ENCODE assay signal across 11 cellular contexts in the genomic region with DNA sequence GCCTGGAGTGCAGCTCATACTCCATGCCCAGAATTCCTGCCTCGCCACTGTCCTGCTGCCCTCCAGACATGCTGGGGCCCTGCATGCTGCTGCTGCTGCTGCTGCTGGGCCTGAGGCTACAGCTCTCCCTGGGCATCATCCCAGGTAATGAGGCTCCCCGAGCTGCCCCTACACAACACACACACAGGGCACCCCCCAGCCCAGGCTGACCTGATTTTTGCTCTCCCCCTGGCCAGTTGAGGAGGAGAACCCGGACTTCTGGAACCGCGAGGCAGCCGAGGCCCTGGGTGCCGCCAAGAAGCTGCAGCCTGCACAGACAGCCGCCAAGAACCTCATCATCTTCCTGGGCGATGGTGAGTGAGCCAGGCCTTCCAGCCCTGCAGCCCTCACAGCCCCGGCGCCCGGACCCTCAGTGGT. TPM values are rescaled to one million over a fixed set of nuclear protein-coding genes. Genes with fewer than 3 reads are reported as not detected.
A peak's percentile ranks its signal among the peaks of the same experiment; 100 is the strongest.
DNase-seq lines count a peak whose midpoint lies in the region; ATAC-seq, FAIRE-seq and TF ChIP-seq lines count a peak whose summit lies in the region.
"Not testable (repeated sequence)": the region's sequence is repeated elsewhere in the genome, so short reads cannot be mapped to it uniquely, and the experiment has no call there.
"Had no signal": no experiment of that assay in that cellular context is flagged by ENCODE, and none has a peak within 500 bp of the region (broad histone marks: within the 10 kb centered on the region; RNA-seq: fewer than 3 reads in every experiment).

A gene (plus strand): TSS at position 17 of the 417 bp plus-strand sequence. CDS start 52 bp downstream, at position 69.

- TF ChIP-seq CTCF in H9 (conservative IDR thresholded peaks at IDR 0.05); PC-3 (conservative IDR thresholded peaks at IDR 0.05; ENCODE audit: low read depth, low read length); HepG2 (CRISPR knock-in tag; IDR thresholded peaks at IDR 0.05); upper lobe of right lung (IDR thresholded peaks at IDR 0.05): not testable (repeated sequence)

- H2BK20ac ChIP-seq in H9 (ENCODE audit: low read depth, low read length, poor library complexity, severe bottlenecking) = not testable (repeated sequence)

- not testable (repeated sequence) for TF ChIP-seq RAD21 in HepG2 (CRISPR knock-in tag; IDR thresholded peaks at IDR 0.05)

- not testable (repeated sequence) for TF ChIP-seq POLR2A in HepG2 (IDR thresholded peaks at IDR 0.05; ENCODE audit: insufficient read depth in 1 of 2, low read depth in 2 of 2, low read length in 2 of 2)

- H3F3A ChIP-seq in PC-3 (ENCODE audit: low read length, unreplicated experiment) = not testable (repeated sequence)

- H3K4ac ChIP-seq in H9 (ENCODE audit: low read depth, low read length) = not testable (repeated sequence)

- ATAC-seq in PC-3 (peak; percentile 53), HepG2 (peak; percentile 25; the same call in 2 of the 3 replicates)
- ATAC-seq in upper lobe of right lung = not testable (repeated sequence)

- not testable (repeated sequence) for H3K18ac ChIP-seq in H9 (ENCODE audit: insufficient read length, low read depth, low read length)

- H4K8ac ChIP-seq in H9 (replicated peaks; ENCODE audit: insufficient read length, low read depth, low read length) = not testable (repeated sequence)

- 0 out of 2 replicates have a peak within 1 kb of the TSS, but pooled peaks have one; percentile 48 for H3K14ac ChIP-seq in H9 (ENCODE audit: insufficient read depth, low read length)

- in situ Hi-C loops in HepG2 (cut with HindIII; ENCODE audit: extremely low pct_ligation_motif_present, low pct_unique_long_range_greater_than_20kb) = not testable (repeated sequence)

- not testable (repeated sequence) for H3K23ac ChIP-seq in H9 (ENCODE audit: insufficient read length, low read depth, low read length)

- H3K9me2 ChIP-seq in PC-3 (replicated peaks; ENCODE audit: low read length) = not testable (repeated sequence)

- peaks cover 23% of the 10 kb centered on the region for H3K27me3 Mint-ChIP-seq in H9 (ENCODE audit: low read depth)

- not testable (repeated sequence) for H3K79me2 ChIP-seq in H9 (ENCODE audit: insufficient read depth, low read length); PC-3 (ENCODE audit: low read length); HepG2 (ENCODE audit: insufficient read depth, low read length)

- not testable (repeated sequence) for H3K4me3 Mint-ChIP-seq in H9

- not testable (repeated sequence) for H4K5ac ChIP-seq in H9 (ENCODE audit: insufficient read length, low read depth, low read length)

- H3K79me1 ChIP-seq in H9 (ENCODE audit: insufficient read depth, low read depth, low read length, poor library complexity, severe bottlenecking) = not testable (repeated sequence)

- not testable (repeated sequence) for H2AK5ac ChIP-seq in H9 (ENCODE audit: insufficient read length, low read length)

- peak within 1 kb of the TSS; percentile 33 for H2BK12ac ChIP-seq in H9 (ENCODE audit: insufficient read length, low read depth, low read length)

- not testable (repeated sequence) for H3K36me3 ChIP-seq in PC-3 (ENCODE audit: low read depth, low read length); HepG2 (replicated peaks in 1 of 2; ENCODE audit: control insufficient read depth in 1 of 2, insufficient read depth in 2 of 2, low read length in 2 of 2); upper lobe of right lung

- H3K36me3 Mint-ChIP-seq in H9 (ENCODE audit: insufficient read depth in 1 of 3, low read depth in 3 of 3) = not testable (repeated sequence)

- H4K20me1 ChIP-seq in H9 (ENCODE audit: control insufficient read depth, insufficient read depth, insufficient read length); PC-3 (ENCODE audit: low read length); HepG2 (ENCODE audit: insufficient read depth, low read length): not testable (repeated sequence)

- H3K4me3 ChIP-seq in PC-3 (ENCODE audit: low read length); HepG2 (replicated peaks in 1 of 3; ENCODE audit: insufficient read depth in 1 of 3, low read depth in 2 of 3, low read length in 3 of 3); upper lobe of right lung: not testable (repeated sequence)

- not testable (repeated sequence) for H3K27ac Mint-ChIP-seq in H9

- H3K4me1 ChIP-seq in H9 (ENCODE audit: insufficient read depth, low read length); HepG2 (ENCODE audit: insufficient read depth, low read length); upper lobe of right lung: not testable (repeated sequence)
- peaks cover 15% of the 10 kb centered on the region; the same call in 1 of the 2 replicates for H3K4me1 ChIP-seq in PC-3 (ENCODE audit: insufficient read depth, low read length)

- not testable (repeated sequence) for H2BK120ac ChIP-seq in H9 (ENCODE audit: low read depth, low read length, poor library complexity, severe bottlenecking)

- H3K9ac ChIP-seq in H9 (ENCODE audit: extremely low read depth, insufficient read length, low read length); HepG2 (ENCODE audit: insufficient read depth, low read depth, low read length): not testable (repeated sequence)
- H3K9ac ChIP-seq in PC-3 (ENCODE audit: low read length) = peak within 1 kb of the TSS; percentile 8; the same call in 1 of the 2 replicates

- H2AFZ ChIP-seq in H9 (ENCODE audit: low read length); HepG2 (ENCODE audit: low read length): not testable (repeated sequence)
- peak within 1 kb of the TSS; percentile 37; the same call in 1 of the 2 replicates for H2AFZ ChIP-seq in PC-3 (ENCODE audit: low read length)

- H4K91ac ChIP-seq in H9 (ENCODE audit: insufficient read length, low read depth, low read length) = not testable (repeated sequence)

- H3K9me3 Mint-ChIP-seq in H9 = not testable (repeated sequence)

- TSS peak; percentile 84 for BruUV-seq in PC-3 (replicated peaks; lab: Mats Ljungman, UMichigan)
- BruUV-seq in HepG2 (replicated peaks; lab: Mats Ljungman, UMichigan) = not testable (repeated sequence)

- POLR2A ChIA-PET in PC-3 (lab: Charles Lee; ENCODE audit: unreplicated experiment); HepG2 (lab: Yijun Ruan, JAX): not testable (repeated sequence)

- not testable (repeated sequence) for H3K4me2 ChIP-seq in H9 (ENCODE audit: insufficient read depth, insufficient read length, low read length); HepG2 (ENCODE audit: low read depth, low read length)
- peak within 1 kb of the TSS; percentile 35 for H3K4me2 ChIP-seq in PC-3 (ENCODE audit: low read length)

- H2BK15ac ChIP-seq in H9 (ENCODE audit: low read depth, low read length) = not testable (repeated sequence)

- not testable (repeated sequence) for TF ChIP-seq EP300 in HepG2 (IDR thresholded peaks at IDR 0.05; ENCODE audit: low read depth in 2 of 2, low read length in 2 of 2); HepG2 (CRISPR knock-in tag; IDR thresholded peaks at IDR 0.05; ENCODE audit: borderline replicate concordance)

- peak; percentile 7 for DNase-seq in AG20443 (ENCODE audit: low spot score)
- DNase-seq in H9; PC-3; HepG2 (ENCODE audit: low spot score): not testable (repeated sequence)
- peak; percentile 26 for DNase-seq in SW480 (ENCODE audit: low spot score)
- peak; percentile 44 for DNase-seq in posterior vena cava (ENCODE audit: low spot score)
- DNase-seq in upper lobe of right lung = peak; percentile 55

- CTCF ChIA-PET in PC-3 (lab: Charles Lee) = interaction anchor here (1.1 kb wide), 1 partner anchor 13 kb away, joined by 4 read pairs; no protein-coding TSS in a partner anchor
- CTCF ChIA-PET in HepG2 (lab: Yijun Ruan, JAX; ENCODE audit: low intra/inter-chr PET ratio, low total read pairs) = not testable (repeated sequence)

- H2BK5ac ChIP-seq in H9 (ENCODE audit: insufficient read length, low read length) = not testable (repeated sequence)

- H3K56ac ChIP-seq in H9 (ENCODE audit: insufficient read length, low read depth, low read length) = not testable (repeated sequence)

- intact Hi-C loops in PC-3 (cut with micrococcal nuclease); HepG2 (cut with micrococcal nuclease; ENCODE audit: unreplicated experiment); posterior vena cava (cut with DNase I); upper lobe of right lung (cut with DNase I): not testable (repeated sequence)

- FAIRE-seq in HepG2 (lab: Jason Lieb, UNC) = not testable (repeated sequence)

- not testable (repeated sequence) for H3K9me3 ChIP-seq in H9 (ENCODE audit: control insufficient read depth, low read depth, low read length); PC-3 (ENCODE audit: low read length); HepG2 (ENCODE audit: low read length); upper lobe of right lung

- not testable (repeated sequence) for H3K23me2 ChIP-seq in H9 (ENCODE audit: insufficient read length, low read depth, low read length, poor library complexity, severe bottlenecking)

- H3K4me1 Mint-ChIP-seq in H9 = peaks cover 25 to 38% of the 10 kb centered on the region in 2 experiments

- H3K27me3 ChIP-seq in H9 (ENCODE audit: insufficient read depth, low read length); PC-3 (ENCODE audit: low read length): not testable (repeated sequence)
- H3K27me3 ChIP-seq in HepG2 (ENCODE audit: control insufficient read depth in 1 of 2, insufficient read depth in 2 of 2, low read length in 2 of 2) = peaks cover 14 to 75% of the 10 kb centered on the region in 2 experiments
- H3K27me3 ChIP-seq in upper lobe of right lung = peaks cover 18% of the 10 kb centered on the region

- WGBS in H9 (ENCODE audit: extremely low coverage, insufficient read length, low lambda C conversion rate) = no CpG with 5 or more reads among the region's 12 CpGs
- 26% methylated on average over 8 of the region's 12 CpGs for WGBS in HepG2 (ENCODE audit: low lambda C conversion rate)

- not testable (repeated sequence) for H3K27ac ChIP-seq in H9 (ENCODE audit: insufficient read length, low read depth, low read length); HepG2 (ENCODE audit: extremely low read length, insufficient read depth, low read length); upper lobe of right lung
- peak within 1 kb of the TSS; percentile 14; the same call in 1 of the 2 replicates for H3K27ac ChIP-seq in PC-3 (ENCODE audit: low read length)

- H3T11ph ChIP-seq in H9 (ENCODE audit: low read length) = not testable (repeated sequence)

RNA-seq across cellular contexts. Expression of the gene that starts here (rescaled TPM):
- total RNA-seq in H9 (2021) = 0.15 and 0.20 TPM in 2 replicates
- 8.6 and 14.4 TPM in 2 replicates for total RNA-seq in PC-3 (2014; rRNA removed)
- not detected in 2 replicates for total RNA-seq in HepG2 (2016; rRNA removed; fragmentation: Illumina TruSeq; extraction: Trizol)
- total RNA-seq in HepG2 (2016; cell fraction: cytosol; rRNA removed; fragmentation: Illumina TruSeq; extraction: Trizol; ENCODE audit: low read depth) = not detected in 2 replicates
- not detected in 2 replicates for total RNA-seq in HepG2 (2016; cell fraction: insoluble cytoplasmic fraction; rRNA removed; fragmentation: Illumina TruSeq; extraction: Trizol)
- total RNA-seq in HepG2 (2016; cell fraction: membrane; rRNA removed; fragmentation: Illumina TruSeq; extraction: Trizol) = not detected in 2 replicates
- not detected in 2 replicates for total RNA-seq in HepG2 (2016; cell fraction: nucleus; rRNA removed; fragmentation: Illumina TruSeq; extraction: Trizol)
- polyA plus RNA-seq in HepG2 (2011; rRNA removed) = not detected in 2 replicates
- polyA plus RNA-seq in HepG2 (2011; cell fraction: cytosol; rRNA removed) = not detected in 2 replicates
- not detected in 2 replicates for polyA plus RNA-seq in HepG2 (2011; cell fraction: nucleus; rRNA removed)
- not detected in 2 replicates for polyA plus RNA-seq in HepG2 (2012)
- not detected in 2 replicates for polyA plus RNA-seq in HepG2 (2016; cell fraction: cytosol; fragmentation: Illumina TruSeq; extraction: Trizol; ENCODE audit: low read depth)
- not detected in 2 replicates for polyA plus RNA-seq in HepG2 (2016; cell fraction: insoluble cytoplasmic fraction; fragmentation: Illumina TruSeq; extraction: Trizol; ENCODE audit: low read depth)
- polyA plus RNA-seq in HepG2 (2016; cell fraction: membrane; fragmentation: Illumina TruSeq; extraction: Trizol; ENCODE audit: low read depth) = not detected in 2 replicates
- polyA plus RNA-seq in HepG2 (2016; cell fraction: nucleus; fragmentation: Illumina TruSeq; extraction: Trizol; ENCODE audit: insufficient read depth, low read depth) = not detected in 2 replicates
- polyA minus RNA-seq in HepG2 (2011; rRNA and poly(A)+ RNA removed; ENCODE audit: low replicate concordance) = 1.1 TPM in 1 of 2 replicates, not detected in the other
- polyA minus RNA-seq in HepG2 (2011; cell fraction: cytosol; rRNA and poly(A)+ RNA removed) = not detected in 2 replicates
- not detected in 2 replicates for polyA minus RNA-seq in HepG2 (2011; cell fraction: nucleus; rRNA and poly(A)+ RNA removed)
- total RNA-seq in posterior vena cava = not detected
- 9.5 TPM for total RNA-seq in upper lobe of right lung
- total RNA-seq: CD8-positive, alpha-beta memory T cell; IMR-90 had no signal
- polyA plus RNA-seq: AG04450; BJ; CD8-positive, alpha-beta memory T cell; IMR-90 had no signal

Comparison
In these comparisons a context has a peak if more than half of its experiments do, and no peak if none do; other contexts are left out.
1. Peak in DNase-seq in posterior vena cava; RNA of the gene not detected or under 1 TPM.